Comparison of ENCODE assay signal across 23 cellular contexts in the genomic region with DNA sequence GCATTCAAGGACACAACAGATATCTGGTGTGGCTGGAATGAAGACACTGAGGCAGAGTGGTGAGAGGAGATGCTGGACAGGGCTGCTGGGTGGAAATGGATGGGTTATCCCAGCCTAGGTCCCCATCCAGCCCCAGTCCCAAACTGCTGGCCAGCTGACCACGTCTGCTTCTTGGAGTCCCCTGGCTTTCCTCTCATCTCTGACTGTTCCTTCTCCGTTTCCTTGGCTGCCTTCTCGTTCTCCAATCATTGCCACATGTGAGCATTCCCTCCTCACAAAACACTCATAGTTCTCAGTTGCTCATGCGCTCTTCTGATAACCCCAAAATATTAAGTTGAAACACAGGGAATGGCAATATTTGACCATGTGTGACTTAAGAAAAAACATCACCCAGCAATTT. TPM values are rescaled to one million over a fixed set of nuclear protein-coding genes. Genes with fewer than 3 reads are reported as not detected.
"Had no signal": no experiment of that assay in that cellular context is flagged by ENCODE, and none has a peak within 500 bp of the region (broad histone marks: within the 10 kb centered on the region; RNA-seq: fewer than 3 reads in every experiment).

No MANE protein-coding gene starts in this region.

- H3K27ac ChIP-seq: brain microvascular endothelial cell, foreskin keratinocyte, transverse colon, uterus had no signal

- ATAC-seq: foreskin keratinocyte had no signal

- H3K27me3 ChIP-seq: brain microvascular endothelial cell, transverse colon, uterus had no signal

- H3K4me3 Mint-ChIP-seq: activated B cell treated with CpG ODN at 0.5 μM for 24 hours; activated CD4-positive, alpha-beta memory T cell treated with anti-CD3 and anti-CD28 coated beads for 36 hours; activated naive CD8-positive, alpha-beta T cell; nephron; T-cell had no signal

- H3K4me3 ChIP-seq: coronary artery, transverse colon, uterus had no signal

- H3K36me3 ChIP-seq: brain microvascular endothelial cell, transverse colon, uterus had no signal

- H3K9me3 ChIP-seq: transverse colon, uterus had no signal

- H3K4me1 Mint-ChIP-seq: activated B cell treated with CpG ODN at 0.5 μM for 24 hours, nephron, T-cell had no signal

- H3K9me3 Mint-ChIP-seq: activated B cell treated with CpG ODN at 0.5 μM for 24 hours; activated CD4-positive, alpha-beta memory T cell treated with anti-CD3 and anti-CD28 coated beads for 36 hours; nephron; T-cell had no signal

- H3K27ac Mint-ChIP-seq: activated B cell treated with CpG ODN at 0.5 μM for 24 hours; activated CD4-positive, alpha-beta memory T cell treated with anti-CD3 and anti-CD28 coated beads for 36 hours; activated naive CD8-positive, alpha-beta T cell; nephron; T-cell had no signal

- DNase-seq: activated B cell treated with CpG ODN at 0.5 μM for 24 hours; activated CD4-positive, alpha-beta memory T cell treated with anti-CD3 and anti-CD28 coated beads for 36 hours; activated CD4-positive, alpha-beta T cell treated with anti-CD3 and anti-CD28 coated beads for 4 hours; amniotic stem cell; brain microvascular endothelial cell; foreskin keratinocyte; glutamatergic neuron; hypothalamus; islet precursor cell; mammary epithelial cell; midbrain; nucleus accumbens; retina; stimulated activated CD4-positive, alpha-beta T cell treated with anti-CD3 and anti-CD28 coated beads, Interleukin-2, amount 100 ng/mL, for 24 hours; stimulated activated naive CD4-positive, alpha-beta T cell treated with Interleukin-2 at 50 U/mL for 16 hours; substantia nigra; T-cell; T-helper 9 cell; transverse colon; uterus had no signal

- H3K4me1 ChIP-seq: foreskin keratinocyte, transverse colon, uterus had no signal

- H3K36me3 Mint-ChIP-seq: activated CD4-positive, alpha-beta memory T cell treated with anti-CD3 and anti-CD28 coated beads for 36 hours; activated naive CD8-positive, alpha-beta T cell; T-cell had no signal

RNA-seq across cellular contexts. Expression of gene MAFB, which starts 31.5 kb away (rescaled TPM):
- total RNA-seq: activated CD4-positive, alpha-beta memory T cell treated with anti-CD3 and anti-CD28 coated beads for 36 hours had no signal
